12 cellular contexts compared by ENCODE assay signal in genomic region chr4:2247128-2248043, GRCh38. TPM values are rescaled to one million over a fixed set of nuclear protein-coding genes. Genes with fewer than 3 reads are reported as not detected.
DNase-seq lines count a peak whose midpoint lies in the region; ATAC-seq and TF ChIP-seq lines count a peak whose summit lies in the region.
"Had no signal": no experiment of that assay in that cellular context is flagged by ENCODE, and none has a peak within 500 bp of the region (broad histone marks: within the 10 kb centered on the region; RNA-seq: fewer than 3 reads in every experiment).

No MANE protein-coding gene starts in this region.

- no peaks in the 10 kb centered on the region for H3K9me3 ChIP-seq in esophagus muscularis mucosa
- no peaks in the 10 kb centered on the region for H3K9me3 ChIP-seq in ovary

- DNase-seq in Daoy (ENCODE audit: low read depth): peak; percentile 2
- peak; percentile 10 for DNase-seq in GM20000 (ENCODE audit: low spot score)
- DNase-seq in esophagus muscularis mucosa (ENCODE audit: extremely low spot score): peak; percentile 86
- DNase-seq in ovary: peak in 4 of 5 donors; percentile 16 to 37 (median 32)
- no peak for DNase-seq in NCI-H2227 treated with DMSO at 0.1 percent for 48 hours (lab: John Stamatoyannopoulos, UW)
- DNase-seq: activated CD4-positive, CD25-positive, alpha-beta regulatory T cell; HCEC 1CT; NCI-H1417 treated with DMSO at 0.1 percent for 48 hours; NCI-H82 had no signal

- TF ChIP-seq CTCF in GM20000 (IDR thresholded peaks at IDR 0.05; ENCODE audit: extremely low read depth, missing control alignments) (no peak), esophagus muscularis mucosa (IDR thresholded peaks at IDR 0.05) (no peak), ovary (IDR thresholded peaks at IDR 0.05) (no peak)

- no peak for TF ChIP-seq POLR2A in esophagus muscularis mucosa (IDR thresholded peaks at IDR 0.05; ENCODE audit: low read depth)
- no peak for TF ChIP-seq POLR2A in ovary (IDR thresholded peaks at IDR 0.05)

- H3K4me1 ChIP-seq in esophagus muscularis mucosa: peaks cover 17 to 38% (median 33%) of the 10 kb centered on the region in 4 donors
- H3K4me1 ChIP-seq in ovary (ENCODE audit: insufficient read depth): peaks cover 13% of the 10 kb centered on the region

- H3K27me3 ChIP-seq in esophagus muscularis mucosa: no peaks in the 10 kb centered on the region
- H3K27me3 ChIP-seq in ovary: no peaks in the 10 kb centered on the region

- WGBS in esophagus muscularis mucosa: 90% methylated on average over 22 of the region's 42 CpGs
- 85 to 87% (median 87%) methylated on average over 38 to 42 of the region's 42 CpGs for WGBS in ovary, 3 donors

- ATAC-seq in GM18870 (IDR thresholded peaks at IDR 0.05; ENCODE audit: unreplicated experiment) (no peak), GM21528 (IDR thresholded peaks at IDR 0.05; ENCODE audit: low FRiP score, unreplicated experiment) (no peak)
- ATAC-seq: right cardiac atrium had no signal

- intact Hi-C loops in esophagus muscularis mucosa (cut with DNase I) (no loop called here), ovary (cut with DNase I) (loop anchor here in 2 of 4 donors (5.0 to 10.0 kb wide), 2 partner anchors 170 to 217 kb away; partner anchors contain the start of genes CFAP99 (in 1 of the 2), RNF4 (in 1 of the 2) and ZFYVE28 (in 1 of the 2))

- H3K4me3 ChIP-seq in esophagus muscularis mucosa (no peak overlapping the region), ovary (no peak overlapping the region)

- H3K36me3 ChIP-seq in esophagus muscularis mucosa (peaks cover 38 to 60% (median 58%) of the 10 kb centered on the region in 4 donors), ovary (no peaks in the 10 kb centered on the region)

- TF ChIP-seq EP300 in esophagus muscularis mucosa (IDR thresholded peaks at IDR 0.05): no peak
- TF ChIP-seq EP300 in ovary (IDR thresholded peaks at IDR 0.05): no peak

- no peak overlapping the region for H3K27ac ChIP-seq in esophagus muscularis mucosa (replicated peaks in 1 of 4)
- H3K27ac ChIP-seq in ovary: no peak overlapping the region

RNA-seq across cellular contexts. Expression of gene HAUS3, which starts 5.5 kb away (rescaled TPM):
- 13.4 and 29.3 TPM in 2 replicates for total RNA-seq in Daoy (2014; rRNA removed; shearing (Covaris generic))
- 10 to 100 TPM in 3 of 4 donors, 1 to 10 TPM in 1; 9.9 to 14.1 (median 11.3) TPM for total RNA-seq in esophagus muscularis mucosa
- 10 to 100 TPM in 6 of 7 donors, 1 to 10 TPM in 1; 9.3 to 17.4 (median 12.5) TPM for total RNA-seq in ovary
- 10 to 100 TPM in 1 of 2 donors, 1 to 10 TPM in 1; 8.2 to 12.5 TPM for polyA plus RNA-seq in ovary

RNA-seq across cellular contexts. Expression of gene POLN, which starts 5.5 kb away (rescaled TPM):
- 0.54 and 1.4 TPM in 2 replicates for total RNA-seq in Daoy (2014; rRNA removed; shearing (Covaris generic))
- total RNA-seq in esophagus muscularis mucosa (1 to 10 TPM; 1.2 to 3.3 (median 2.7) TPM), ovary (10 to 100 TPM in 1 of 7 donors, 1 to 10 TPM in 5, under 1 TPM in 1; 0.95 to 11.4 (median 3.4) TPM)
- 1 to 10 TPM; 1.4 to 1.6 TPM for polyA plus RNA-seq in ovary

RNA-seq across cellular contexts. Expression of gene MXD4, which starts 14.5 kb away (rescaled TPM):
- 5.8 and 7.5 TPM in 2 replicates for total RNA-seq in Daoy (2014; rRNA removed; shearing (Covaris generic))
- total RNA-seq in esophagus muscularis mucosa (10 to 100 TPM; 38.8 to 86.4 (median 59.2) TPM), ovary (10 to 100 TPM; 22.3 to 51.4 (median 35.3) TPM)
- polyA plus RNA-seq in ovary: 10 to 100 TPM; 10.3 to 41.5 TPM
